24 cellular contexts compared by ENCODE assay signal in the genomic region with DNA sequence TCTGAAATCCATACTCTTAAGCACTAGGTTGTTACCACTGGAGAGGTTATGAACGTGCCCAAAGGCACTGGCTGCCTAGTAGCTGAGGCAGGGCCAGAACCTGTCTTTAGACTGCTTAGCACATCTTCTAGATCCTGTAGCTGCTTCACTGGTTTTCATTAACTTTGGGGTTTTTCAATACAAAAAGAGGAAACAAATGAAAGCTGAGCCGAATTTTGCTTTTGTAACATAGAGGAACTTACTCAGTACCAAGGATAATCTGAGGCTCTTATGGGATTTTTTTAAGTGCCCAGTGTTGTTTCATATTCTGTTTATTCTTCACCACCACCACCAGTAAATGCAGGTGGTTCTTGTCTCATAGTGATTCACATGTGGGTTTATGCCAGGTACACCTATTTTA.
DNase-seq lines count a peak whose midpoint lies in the region; ATAC-seq, FAIRE-seq and TF ChIP-seq lines count a peak whose summit lies in the region.
"Had no signal": no experiment of that assay in that cellular context is flagged by ENCODE, and none has a peak within 500 bp of the region (broad histone marks: within the 10 kb centered on the region; RNA-seq: fewer than 3 reads in every experiment).

No MANE protein-coding gene starts in this region.

- no peaks in the 10 kb centered on the region for H3K27me3 ChIP-seq in BLaER1 treated with 17β-estradiol and CSF1 and Interleukin-3, amounts not matched to agents 10 nM and 100 nM
- no peaks in the 10 kb centered on the region for H3K27me3 ChIP-seq in Panc1 (ENCODE audit: control insufficient read depth, insufficient read depth, low read length)
- H3K27me3 ChIP-seq: right atrium auricular region had no signal

- FAIRE-seq in GM19239 (lab: Jason Lieb, UNC), result peak; percentile 84

- intact Hi-C loops in Panc1 (cut with micrococcal nuclease; ENCODE audit: unreplicated experiment), result no loop called here

- no peak overlapping the region for H3K27ac ChIP-seq in BLaER1 treated with 17β-estradiol and CSF1 and Interleukin-3, amounts not matched to agents 10 nM and 100 nM
- H3K27ac ChIP-seq in Panc1 (ENCODE audit: low read length), result peak overlapping the region; percentile 61; the same call in 1 of the 2 replicates
- H3K27ac ChIP-seq: epithelial cell of prostate, right atrium auricular region, RWPE1 had no signal

- peaks cover 9 to 23% (median 17%) of the 10 kb centered on the region in 10 experiments for H3K4me1 ChIP-seq in BLaER1 treated with 17β-estradiol and CSF1 and Interleukin-3, amounts not matched to agents 10 nM and 100 nM
- H3K4me1 ChIP-seq in Panc1 (ENCODE audit: control insufficient read depth, insufficient read depth, low read length), result no peaks in the 10 kb centered on the region; the same call in none of the 2 replicates

- H4K20me1 ChIP-seq in BLaER1 treated with 17β-estradiol and CSF1 and Interleukin-3, amounts not matched to agents 10 nM and 100 nM, result no peaks in the 10 kb centered on the region

- CTCF ChIA-PET in Panc1 (lab: Charles Lee) (no interaction called here), T-cell (lab: Charles Lee) (no interaction called here)

- H3K36me3 Mint-ChIP-seq in memory B cell (no peaks in the 10 kb centered on the region), T-cell (peaks cover 3% of the 10 kb centered on the region)
- H3K36me3 Mint-ChIP-seq: stimulated activated effector memory CD8-positive, alpha-beta T cell treated with anti-CD3 and anti-CD28 coated beads, Interleukin-12 subunit alpha, Interleukin-12 subunit beta, amount 100 ng/mL, for 72 hours; WTC11 had no signal

- DNase-seq in GM19239 (ENCODE audit: insufficient read length, low spot score) (no peak), Panc1 (ENCODE audit: low read depth, low spot score) (no peak), memory B cell (ENCODE audit: low spot score in 2 of 2) (peak in 1 of 2 donors; percentile 39), GOT3 (lab: John Stamatoyannopoulos, UW) (no peak), NCI-H1694 (lab: John Stamatoyannopoulos, UW) (no peak), T-cell (no peak)
- DNase-seq: activated CD8-positive, alpha-beta T cell treated with anti-CD3 and anti-CD28 coated beads, Interleukin-2, amount 10 ng/mL, durations not matched to agents 7 days and 5 days; activated T-cell treated with anti-CD3 and anti-CD28 coated beads, Interleukin-2, amount 50 U/mL, for 48 hours; CD8-positive, alpha-beta memory T cell; dermis blood vessel endothelial cell; KG1; NCI-H774; nucleus accumbens; stimulated activated CD4-positive, alpha-beta T cell treated with anti-CD3 and anti-CD28 coated beads, Interleukin-15, amount 100 ng/mL, for 24 hours; T-helper 1 cell; trophoblast cell had no signal

- no peaks in the 10 kb centered on the region for H3K9me3 ChIP-seq in BLaER1 treated with 17β-estradiol and CSF1 and Interleukin-3, amounts not matched to agents 10 nM and 100 nM (replicated peaks in 1 of 11)
- no peaks in the 10 kb centered on the region for H3K9me3 ChIP-seq in Panc1 (ENCODE audit: control insufficient read depth, insufficient read depth, low read depth, low read length)
- H3K9me3 ChIP-seq: right atrium auricular region had no signal

- H3K9me3 Mint-ChIP-seq in memory B cell (no peaks in the 10 kb centered on the region), T-cell (no peaks in the 10 kb centered on the region)
- H3K9me3 Mint-ChIP-seq: CD8-positive, alpha-beta memory T cell; stimulated activated effector memory CD8-positive, alpha-beta T cell treated with anti-CD3 and anti-CD28 coated beads, Interleukin-12 subunit alpha, Interleukin-12 subunit beta, amount 100 ng/mL, for 72 hours; WTC11 had no signal

- H3K4me3 Mint-ChIP-seq in memory B cell (no peak overlapping the region), T-cell (no peak overlapping the region)
- H3K4me3 Mint-ChIP-seq: activated CD8-positive, alpha-beta T cell treated with anti-CD3 and anti-CD28 coated beads, Interleukin-2, amount 10 ng/mL, durations not matched to agents 7 days and 5 days; stimulated activated effector memory CD8-positive, alpha-beta T cell treated with anti-CD3 and anti-CD28 coated beads, Interleukin-12 subunit alpha, Interleukin-12 subunit beta, amount 100 ng/mL, for 72 hours; WTC11 had no signal

- peaks cover 17% of the 10 kb centered on the region for H3K4me1 Mint-ChIP-seq in memory B cell
- peaks cover 14 to 32% (median 25%) of the 10 kb centered on the region in 3 donors for H3K4me1 Mint-ChIP-seq in T-cell

- in situ Hi-C loops in Panc1 (cut with HindIII; ENCODE audit: low pct_unique_long_range_greater_than_20kb, low sequenced_read_pairs), result no loop called here

- H3K4me2 ChIP-seq in BLaER1 treated with 17β-estradiol and CSF1 and Interleukin-3, amounts not matched to agents 10 nM and 100 nM, result peak overlapping the region in 6 of 11 experiments; percentile 17 to 43 (median 24); a peak in 11 of 22 replicates

- no peak overlapping the region for H3K9ac ChIP-seq in BLaER1 treated with 17β-estradiol and CSF1 and Interleukin-3, amounts not matched to agents 10 nM and 100 nM

- no peaks in the 10 kb centered on the region for H3K27me3 Mint-ChIP-seq in memory B cell
- H3K27me3 Mint-ChIP-seq in T-cell, result no peaks in the 10 kb centered on the region
- H3K27me3 Mint-ChIP-seq: CD8-positive, alpha-beta memory T cell had no signal

- POLR2A ChIA-PET in Panc1 (lab: Charles Lee) (no interaction called here), T-cell (lab: Charles Lee) (no interaction called here)

- no peaks in the 10 kb centered on the region for H3K36me3 ChIP-seq in BLaER1 treated with 17β-estradiol and CSF1 and Interleukin-3, amounts not matched to agents 10 nM and 100 nM
- H3K36me3 ChIP-seq in Panc1 (ENCODE audit: control insufficient read depth, insufficient read depth, low read length), result no peaks in the 10 kb centered on the region
- H3K36me3 ChIP-seq: right atrium auricular region had no signal

- no TSS peak for BruUV-seq in Panc1 (replicated peaks; lab: Mats Ljungman, UMichigan)

- H3K27ac Mint-ChIP-seq in memory B cell (peak overlapping the region; percentile 81), T-cell (no peak overlapping the region)
- H3K27ac Mint-ChIP-seq: activated CD8-positive, alpha-beta T cell treated with anti-CD3 and anti-CD28 coated beads, Interleukin-2, amount 10 ng/mL, durations not matched to agents 7 days and 5 days; stimulated activated effector memory CD8-positive, alpha-beta T cell treated with anti-CD3 and anti-CD28 coated beads, Interleukin-12 subunit alpha, Interleukin-12 subunit beta, amount 100 ng/mL, for 72 hours; WTC11 had no signal

- TF ChIP-seq CTCF in Panc1 (IDR thresholded peaks at IDR 0.05), result no peak

- ATAC-seq in Panc1 (no peak), memory B cell (ENCODE audit: low read depth) (peak; percentile 75), HG03097 (IDR thresholded peaks at IDR 0.05; ENCODE audit: low FRiP score, unreplicated experiment) (no peak), T-cell (replicated peaks in 1 of 4) (no peak)
- ATAC-seq: activated CD8-positive, alpha-beta T cell treated with anti-CD3 and anti-CD28 coated beads, Interleukin-2, amount 10 ng/mL, durations not matched to agents 7 days and 5 days; left lobe of liver; stimulated activated effector memory CD8-positive, alpha-beta T cell treated with anti-CD3 and anti-CD28 coated beads, Interleukin-12 subunit alpha, Interleukin-12 subunit beta, amount 100 ng/mL, for 72 hours; WTC11 had no signal

- H3K4me3 ChIP-seq in BLaER1 treated with 17β-estradiol and CSF1 and Interleukin-3, amounts not matched to agents 10 nM and 100 nM, result no peak overlapping the region
- H3K4me3 ChIP-seq in Panc1 (ENCODE audit: low read depth in 2 of 2, low read length in 2 of 2), result no peak overlapping the region
- H3K4me3 ChIP-seq: right atrium auricular region had no signal
